In the genomic region with DNA sequence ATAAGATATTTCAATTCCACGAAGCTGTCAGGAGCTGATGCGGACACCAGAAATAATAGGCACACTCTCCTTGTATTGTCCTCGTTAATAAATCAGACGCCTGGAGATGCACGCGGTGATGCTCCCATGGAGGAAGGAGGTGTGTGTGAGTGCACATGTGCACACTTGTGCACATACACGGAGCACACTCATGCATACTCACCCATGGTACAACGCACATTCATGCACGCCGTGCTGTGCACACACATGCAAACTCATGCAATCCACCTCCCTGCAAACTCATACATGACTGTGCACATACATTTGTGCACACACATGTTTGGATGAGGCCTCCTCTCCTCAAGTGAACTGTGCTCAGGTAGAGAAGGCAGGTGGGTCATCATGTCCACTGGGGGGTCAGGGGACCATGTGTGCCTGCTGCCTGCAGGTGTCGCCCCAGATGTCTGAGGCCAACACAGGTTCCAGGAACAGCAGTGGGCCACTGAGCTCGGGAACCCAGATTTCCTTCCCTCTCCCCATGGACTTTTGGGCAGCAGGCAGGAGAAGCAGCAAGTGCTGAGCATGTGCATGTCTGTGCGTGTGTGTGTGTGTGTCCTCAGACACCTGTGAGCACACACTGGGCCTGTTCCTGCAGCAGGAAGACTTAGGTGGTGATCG, we compare ENCODE assay signal across 1 cellular context.
TF ChIP-seq lines count a peak whose summit lies in the region.

No MANE protein-coding gene starts in this region.

TF ChIP-seq in GM23338, 12 proteins besides CTCF, POLR2A, EP300 and RAD21:
- TF ChIP-seq, protein P1, sequence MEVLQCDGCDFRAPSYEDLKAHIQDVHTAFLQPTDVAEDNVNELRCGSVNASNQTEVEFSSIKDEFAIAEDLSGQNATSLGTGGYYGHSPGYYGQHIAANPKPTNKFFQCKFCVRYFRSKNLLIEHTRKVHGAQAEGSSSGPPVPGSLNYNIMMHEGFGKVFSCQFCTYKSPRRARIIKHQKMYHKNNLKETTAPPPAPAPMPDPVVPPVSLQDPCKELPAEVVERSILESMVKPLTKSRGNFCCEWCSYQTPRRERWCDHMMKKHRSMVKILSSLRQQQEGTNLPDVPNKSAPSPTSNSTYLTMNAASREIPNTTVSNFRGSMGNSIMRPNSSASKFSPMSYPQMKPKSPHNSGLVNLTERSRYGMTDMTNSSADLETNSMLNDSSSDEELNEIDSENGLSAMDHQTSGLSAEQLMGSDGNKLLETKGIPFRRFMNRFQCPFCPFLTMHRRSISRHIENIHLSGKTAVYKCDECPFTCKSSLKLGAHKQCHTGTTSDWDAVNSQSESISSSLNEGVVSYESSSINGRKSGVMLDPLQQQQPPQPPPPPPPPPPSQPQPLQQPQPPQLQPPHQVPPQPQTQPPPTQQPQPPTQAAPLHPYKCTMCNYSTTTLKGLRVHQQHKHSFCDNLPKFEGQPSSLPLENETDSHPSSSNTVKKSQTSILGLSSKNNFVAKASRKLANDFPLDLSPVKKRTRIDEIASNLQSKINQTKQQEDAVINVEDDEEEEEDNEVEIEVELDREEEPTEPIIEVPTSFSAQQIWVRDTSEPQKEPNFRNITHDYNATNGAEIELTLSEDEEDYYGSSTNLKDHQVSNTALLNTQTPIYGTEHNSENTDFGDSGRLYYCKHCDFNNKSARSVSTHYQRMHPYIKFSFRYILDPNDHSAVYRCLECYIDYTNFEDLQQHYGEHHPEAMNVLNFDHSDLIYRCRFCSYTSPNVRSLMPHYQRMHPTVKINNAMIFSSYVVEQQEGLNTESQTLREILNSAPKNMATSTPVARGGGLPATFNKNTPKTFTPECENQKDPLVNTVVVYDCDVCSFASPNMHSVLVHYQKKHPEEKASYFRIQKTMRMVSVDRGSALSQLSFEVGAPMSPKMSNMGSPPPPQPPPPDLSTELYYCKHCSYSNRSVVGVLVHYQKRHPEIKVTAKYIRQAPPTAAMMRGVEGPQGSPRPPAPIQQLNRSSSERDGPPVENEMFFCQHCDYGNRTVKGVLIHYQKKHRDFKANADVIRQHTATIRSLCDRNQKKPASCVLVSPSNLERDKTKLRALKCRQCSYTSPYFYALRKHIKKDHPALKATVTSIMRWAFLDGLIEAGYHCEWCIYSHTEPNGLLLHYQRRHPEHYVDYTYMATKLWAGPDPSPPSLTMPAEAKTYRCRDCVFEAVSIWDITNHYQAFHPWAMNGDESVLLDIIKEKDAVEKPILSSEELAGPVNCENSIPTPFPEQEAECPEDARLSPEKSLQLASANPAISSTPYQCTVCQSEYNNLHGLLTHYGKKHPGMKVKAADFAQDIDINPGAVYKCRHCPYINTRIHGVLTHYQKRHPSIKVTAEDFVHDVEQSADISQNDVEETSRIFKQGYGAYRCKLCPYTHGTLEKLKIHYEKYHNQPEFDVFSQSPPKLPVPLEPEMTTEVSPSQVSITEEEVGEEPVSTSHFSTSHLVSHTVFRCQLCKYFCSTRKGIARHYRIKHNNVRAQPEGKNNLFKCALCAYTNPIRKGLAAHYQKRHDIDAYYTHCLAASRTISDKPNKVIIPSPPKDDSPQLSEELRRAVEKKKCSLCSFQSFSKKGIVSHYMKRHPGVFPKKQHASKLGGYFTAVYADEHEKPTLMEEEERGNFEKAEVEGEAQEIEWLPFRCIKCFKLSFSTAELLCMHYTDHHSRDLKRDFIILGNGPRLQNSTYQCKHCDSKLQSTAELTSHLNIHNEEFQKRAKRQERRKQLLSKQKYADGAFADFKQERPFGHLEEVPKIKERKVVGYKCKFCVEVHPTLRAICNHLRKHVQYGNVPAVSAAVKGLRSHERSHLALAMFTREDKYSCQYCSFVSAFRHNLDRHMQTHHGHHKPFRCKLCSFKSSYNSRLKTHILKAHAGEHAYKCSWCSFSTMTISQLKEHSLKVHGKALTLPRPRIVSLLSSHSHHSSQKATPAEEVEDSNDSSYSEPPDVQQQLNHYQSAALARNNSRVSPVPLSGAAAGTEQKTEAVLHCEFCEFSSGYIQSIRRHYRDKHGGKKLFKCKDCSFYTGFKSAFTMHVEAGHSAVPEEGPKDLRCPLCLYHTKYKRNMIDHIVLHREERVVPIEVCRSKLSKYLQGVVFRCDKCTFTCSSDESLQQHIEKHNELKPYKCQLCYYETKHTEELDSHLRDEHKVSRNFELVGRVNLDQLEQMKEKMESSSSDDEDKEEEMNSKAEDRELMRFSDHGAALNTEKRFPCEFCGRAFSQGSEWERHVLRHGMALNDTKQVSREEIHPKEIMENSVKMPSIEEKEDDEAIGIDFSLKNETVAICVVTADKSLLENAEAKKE (CRISPR knock-in tag; IDR thresholded peaks at IDR 0.05), result peak; percentile 23; the same call in 1 of the 2 replicates
- TF ChIP-seq POLR2AphosphoS5 (IDR thresholded peaks at IDR 0.05; ENCODE audit: low read depth) (no peak), CREB1 (CRISPR knock-in tag; IDR thresholded peaks at IDR 0.05; ENCODE audit: low read depth) (no peak), EZH2 (IDR thresholded peaks at IDR 0.05; ENCODE audit: low read depth, unreplicated experiment) (no peak), JUNB (IDR thresholded peaks at IDR 0.05; ENCODE audit: unreplicated experiment) (no peak), EZH2phosphoT487 (IDR thresholded peaks at IDR 0.05; ENCODE audit: unreplicated experiment) (no peak), ZNF331 (CRISPR knock-in tag; IDR thresholded peaks at IDR 0.05; ENCODE audit: low read depth) (no peak)
- TF ChIP-seq, protein P2, sequence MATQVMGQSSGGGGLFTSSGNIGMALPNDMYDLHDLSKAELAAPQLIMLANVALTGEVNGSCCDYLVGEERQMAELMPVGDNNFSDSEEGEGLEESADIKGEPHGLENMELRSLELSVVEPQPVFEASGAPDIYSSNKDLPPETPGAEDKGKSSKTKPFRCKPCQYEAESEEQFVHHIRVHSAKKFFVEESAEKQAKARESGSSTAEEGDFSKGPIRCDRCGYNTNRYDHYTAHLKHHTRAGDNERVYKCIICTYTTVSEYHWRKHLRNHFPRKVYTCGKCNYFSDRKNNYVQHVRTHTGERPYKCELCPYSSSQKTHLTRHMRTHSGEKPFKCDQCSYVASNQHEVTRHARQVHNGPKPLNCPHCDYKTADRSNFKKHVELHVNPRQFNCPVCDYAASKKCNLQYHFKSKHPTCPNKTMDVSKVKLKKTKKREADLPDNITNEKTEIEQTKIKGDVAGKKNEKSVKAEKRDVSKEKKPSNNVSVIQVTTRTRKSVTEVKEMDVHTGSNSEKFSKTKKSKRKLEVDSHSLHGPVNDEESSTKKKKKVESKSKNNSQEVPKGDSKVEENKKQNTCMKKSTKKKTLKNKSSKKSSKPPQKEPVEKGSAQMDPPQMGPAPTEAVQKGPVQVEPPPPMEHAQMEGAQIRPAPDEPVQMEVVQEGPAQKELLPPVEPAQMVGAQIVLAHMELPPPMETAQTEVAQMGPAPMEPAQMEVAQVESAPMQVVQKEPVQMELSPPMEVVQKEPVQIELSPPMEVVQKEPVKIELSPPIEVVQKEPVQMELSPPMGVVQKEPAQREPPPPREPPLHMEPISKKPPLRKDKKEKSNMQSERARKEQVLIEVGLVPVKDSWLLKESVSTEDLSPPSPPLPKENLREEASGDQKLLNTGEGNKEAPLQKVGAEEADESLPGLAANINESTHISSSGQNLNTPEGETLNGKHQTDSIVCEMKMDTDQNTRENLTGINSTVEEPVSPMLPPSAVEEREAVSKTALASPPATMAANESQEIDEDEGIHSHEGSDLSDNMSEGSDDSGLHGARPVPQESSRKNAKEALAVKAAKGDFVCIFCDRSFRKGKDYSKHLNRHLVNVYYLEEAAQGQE (IDR thresholded peaks at IDR 0.05; ENCODE audit: unreplicated experiment), result no peak
